Comparison of ENCODE assay signal across 2 cellular contexts in the genomic region with DNA sequence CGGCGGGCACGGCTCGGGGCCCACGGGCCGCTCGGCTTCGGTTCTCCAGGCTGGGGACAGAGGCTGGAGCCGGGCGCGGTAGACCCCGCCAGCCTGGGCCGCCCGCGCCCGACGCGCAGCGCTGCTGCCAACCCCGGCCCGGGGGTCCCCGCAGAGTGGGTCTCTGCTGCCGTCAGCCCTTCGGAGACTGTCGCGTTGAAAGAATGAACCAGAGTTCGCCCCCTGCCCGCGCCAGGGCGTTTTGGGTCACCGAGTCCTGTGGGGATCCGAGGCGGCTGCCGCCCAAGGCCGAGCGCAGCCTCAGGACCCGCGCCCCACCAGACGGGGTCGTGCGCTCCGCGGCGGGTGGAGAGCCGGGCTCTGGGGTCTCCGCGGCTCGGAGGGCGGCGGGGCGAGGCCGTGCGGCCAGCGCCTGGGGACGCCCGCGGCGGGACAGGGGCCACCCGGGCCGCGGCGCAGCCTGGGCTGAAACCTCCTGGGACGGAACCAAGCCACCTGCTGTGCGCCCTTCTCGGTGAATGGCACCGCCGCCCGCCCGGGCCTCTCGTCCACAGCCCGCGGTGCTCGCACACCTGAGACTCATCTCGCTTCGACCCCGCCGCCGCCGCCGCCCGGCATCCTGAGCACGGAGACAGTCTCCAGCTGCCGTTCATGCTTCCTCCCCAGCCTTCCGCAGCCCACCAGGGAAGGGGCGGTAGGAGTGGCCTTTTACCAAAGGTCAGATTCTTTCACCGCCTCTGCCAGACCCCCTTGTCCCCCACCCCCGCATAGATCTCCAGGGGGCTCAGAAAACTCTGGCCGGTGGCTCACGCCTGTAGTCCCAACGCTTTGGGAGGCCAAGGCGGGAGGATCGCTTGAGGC.
TF ChIP-seq lines count a peak whose summit lies in the region.

No MANE protein-coding gene starts in this region.

TF ChIP-seq in SK-N-SH, 30 proteins besides CTCF, POLR2A, EP300 and RAD21 (continued from another document):
- TF ChIP-seq, protein P1, sequence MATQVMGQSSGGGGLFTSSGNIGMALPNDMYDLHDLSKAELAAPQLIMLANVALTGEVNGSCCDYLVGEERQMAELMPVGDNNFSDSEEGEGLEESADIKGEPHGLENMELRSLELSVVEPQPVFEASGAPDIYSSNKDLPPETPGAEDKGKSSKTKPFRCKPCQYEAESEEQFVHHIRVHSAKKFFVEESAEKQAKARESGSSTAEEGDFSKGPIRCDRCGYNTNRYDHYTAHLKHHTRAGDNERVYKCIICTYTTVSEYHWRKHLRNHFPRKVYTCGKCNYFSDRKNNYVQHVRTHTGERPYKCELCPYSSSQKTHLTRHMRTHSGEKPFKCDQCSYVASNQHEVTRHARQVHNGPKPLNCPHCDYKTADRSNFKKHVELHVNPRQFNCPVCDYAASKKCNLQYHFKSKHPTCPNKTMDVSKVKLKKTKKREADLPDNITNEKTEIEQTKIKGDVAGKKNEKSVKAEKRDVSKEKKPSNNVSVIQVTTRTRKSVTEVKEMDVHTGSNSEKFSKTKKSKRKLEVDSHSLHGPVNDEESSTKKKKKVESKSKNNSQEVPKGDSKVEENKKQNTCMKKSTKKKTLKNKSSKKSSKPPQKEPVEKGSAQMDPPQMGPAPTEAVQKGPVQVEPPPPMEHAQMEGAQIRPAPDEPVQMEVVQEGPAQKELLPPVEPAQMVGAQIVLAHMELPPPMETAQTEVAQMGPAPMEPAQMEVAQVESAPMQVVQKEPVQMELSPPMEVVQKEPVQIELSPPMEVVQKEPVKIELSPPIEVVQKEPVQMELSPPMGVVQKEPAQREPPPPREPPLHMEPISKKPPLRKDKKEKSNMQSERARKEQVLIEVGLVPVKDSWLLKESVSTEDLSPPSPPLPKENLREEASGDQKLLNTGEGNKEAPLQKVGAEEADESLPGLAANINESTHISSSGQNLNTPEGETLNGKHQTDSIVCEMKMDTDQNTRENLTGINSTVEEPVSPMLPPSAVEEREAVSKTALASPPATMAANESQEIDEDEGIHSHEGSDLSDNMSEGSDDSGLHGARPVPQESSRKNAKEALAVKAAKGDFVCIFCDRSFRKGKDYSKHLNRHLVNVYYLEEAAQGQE (IDR thresholded peaks at IDR 0.05; ENCODE audit: low read depth, low read length), result no peak
- no peak for TF ChIP-seq GABPA (IDR thresholded peaks at IDR 0.05; ENCODE audit: low read depth)
- TF ChIP-seq FOXM1 (IDR thresholded peaks at IDR 0.05; ENCODE audit: low read depth), result no peak
- TF ChIP-seq, protein P2, sequence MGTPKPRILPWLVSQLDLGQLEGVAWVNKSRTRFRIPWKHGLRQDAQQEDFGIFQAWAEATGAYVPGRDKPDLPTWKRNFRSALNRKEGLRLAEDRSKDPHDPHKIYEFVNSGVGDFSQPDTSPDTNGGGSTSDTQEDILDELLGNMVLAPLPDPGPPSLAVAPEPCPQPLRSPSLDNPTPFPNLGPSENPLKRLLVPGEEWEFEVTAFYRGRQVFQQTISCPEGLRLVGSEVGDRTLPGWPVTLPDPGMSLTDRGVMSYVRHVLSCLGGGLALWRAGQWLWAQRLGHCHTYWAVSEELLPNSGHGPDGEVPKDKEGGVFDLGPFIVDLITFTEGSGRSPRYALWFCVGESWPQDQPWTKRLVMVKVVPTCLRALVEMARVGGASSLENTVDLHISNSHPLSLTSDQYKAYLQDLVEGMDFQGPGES (IDR thresholded peaks at IDR 0.05; ENCODE audit: low read depth, low read length), result no peak
- TF ChIP-seq, protein P3, sequence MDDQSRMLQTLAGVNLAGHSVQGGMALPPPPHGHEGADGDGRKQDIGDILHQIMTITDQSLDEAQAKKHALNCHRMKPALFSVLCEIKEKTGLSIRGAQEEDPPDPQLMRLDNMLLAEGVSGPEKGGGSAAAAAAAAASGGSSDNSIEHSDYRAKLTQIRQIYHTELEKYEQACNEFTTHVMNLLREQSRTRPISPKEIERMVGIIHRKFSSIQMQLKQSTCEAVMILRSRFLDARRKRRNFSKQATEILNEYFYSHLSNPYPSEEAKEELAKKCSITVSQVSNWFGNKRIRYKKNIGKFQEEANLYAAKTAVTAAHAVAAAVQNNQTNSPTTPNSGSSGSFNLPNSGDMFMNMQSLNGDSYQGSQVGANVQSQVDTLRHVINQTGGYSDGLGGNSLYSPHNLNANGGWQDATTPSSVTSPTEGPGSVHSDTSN (IDR thresholded peaks at IDR 0.05), result no peak

TF ChIP-seq in SK-N-SH treated with all-trans-retinoic acid at 6 μM for 48 hours, 23 proteins besides CTCF, POLR2A, EP300 and RAD21 (continued from another document):
- TF ChIP-seq, protein P4, sequence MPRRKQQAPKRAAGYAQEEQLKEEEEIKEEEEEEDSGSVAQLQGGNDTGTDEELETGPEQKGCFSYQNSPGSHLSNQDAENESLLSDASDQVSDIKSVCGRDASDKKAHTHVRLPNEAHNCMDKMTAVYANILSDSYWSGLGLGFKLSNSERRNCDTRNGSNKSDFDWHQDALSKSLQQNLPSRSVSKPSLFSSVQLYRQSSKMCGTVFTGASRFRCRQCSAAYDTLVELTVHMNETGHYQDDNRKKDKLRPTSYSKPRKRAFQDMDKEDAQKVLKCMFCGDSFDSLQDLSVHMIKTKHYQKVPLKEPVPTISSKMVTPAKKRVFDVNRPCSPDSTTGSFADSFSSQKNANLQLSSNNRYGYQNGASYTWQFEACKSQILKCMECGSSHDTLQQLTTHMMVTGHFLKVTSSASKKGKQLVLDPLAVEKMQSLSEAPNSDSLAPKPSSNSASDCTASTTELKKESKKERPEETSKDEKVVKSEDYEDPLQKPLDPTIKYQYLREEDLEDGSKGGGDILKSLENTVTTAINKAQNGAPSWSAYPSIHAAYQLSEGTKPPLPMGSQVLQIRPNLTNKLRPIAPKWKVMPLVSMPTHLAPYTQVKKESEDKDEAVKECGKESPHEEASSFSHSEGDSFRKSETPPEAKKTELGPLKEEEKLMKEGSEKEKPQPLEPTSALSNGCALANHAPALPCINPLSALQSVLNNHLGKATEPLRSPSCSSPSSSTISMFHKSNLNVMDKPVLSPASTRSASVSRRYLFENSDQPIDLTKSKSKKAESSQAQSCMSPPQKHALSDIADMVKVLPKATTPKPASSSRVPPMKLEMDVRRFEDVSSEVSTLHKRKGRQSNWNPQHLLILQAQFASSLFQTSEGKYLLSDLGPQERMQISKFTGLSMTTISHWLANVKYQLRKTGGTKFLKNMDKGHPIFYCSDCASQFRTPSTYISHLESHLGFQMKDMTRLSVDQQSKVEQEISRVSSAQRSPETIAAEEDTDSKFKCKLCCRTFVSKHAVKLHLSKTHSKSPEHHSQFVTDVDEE (CRISPR knock-in tag; IDR thresholded peaks at IDR 0.05), result no peak
- TF ChIP-seq BACH2 (CRISPR knock-in tag; IDR thresholded peaks at IDR 0.05; ENCODE audit: borderline replicate concordance), result no peak
- TF ChIP-seq ZC3H10 (CRISPR knock-in tag; IDR thresholded peaks at IDR 0.05), result no peak
- TF ChIP-seq SNAI2 (CRISPR knock-in tag; IDR thresholded peaks at IDR 0.05), result no peak
- TF ChIP-seq, protein P5, sequence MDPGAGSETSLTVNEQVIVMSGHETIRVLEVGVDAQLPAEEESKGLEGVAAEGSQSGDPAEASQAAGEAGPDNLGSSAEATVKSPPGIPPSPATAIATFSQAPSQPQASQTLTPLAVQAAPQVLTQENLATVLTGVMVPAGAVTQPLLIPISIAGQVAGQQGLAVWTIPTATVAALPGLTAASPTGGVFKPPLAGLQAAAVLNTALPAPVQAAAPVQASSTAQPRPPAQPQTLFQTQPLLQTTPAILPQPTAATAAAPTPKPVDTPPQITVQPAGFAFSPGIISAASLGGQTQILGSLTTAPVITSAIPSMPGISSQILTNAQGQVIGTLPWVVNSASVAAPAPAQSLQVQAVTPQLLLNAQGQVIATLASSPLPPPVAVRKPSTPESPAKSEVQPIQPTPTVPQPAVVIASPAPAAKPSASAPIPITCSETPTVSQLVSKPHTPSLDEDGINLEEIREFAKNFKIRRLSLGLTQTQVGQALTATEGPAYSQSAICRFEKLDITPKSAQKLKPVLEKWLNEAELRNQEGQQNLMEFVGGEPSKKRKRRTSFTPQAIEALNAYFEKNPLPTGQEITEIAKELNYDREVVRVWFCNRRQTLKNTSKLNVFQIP (CRISPR knock-in tag; IDR thresholded peaks at IDR 0.05; ENCODE audit: borderline replicate concordance, low read depth), result no peak
- no peak for TF ChIP-seq ISL1 (CRISPR knock-in tag; IDR thresholded peaks at IDR 0.05)
TF ChIP-seq in SK-N-SH treated with all-trans-retinoic acid at 6 μM for 48 hours: peak in this region for 0.
